ENCODE assay signal across 8 cellular contexts in the genomic region with DNA sequence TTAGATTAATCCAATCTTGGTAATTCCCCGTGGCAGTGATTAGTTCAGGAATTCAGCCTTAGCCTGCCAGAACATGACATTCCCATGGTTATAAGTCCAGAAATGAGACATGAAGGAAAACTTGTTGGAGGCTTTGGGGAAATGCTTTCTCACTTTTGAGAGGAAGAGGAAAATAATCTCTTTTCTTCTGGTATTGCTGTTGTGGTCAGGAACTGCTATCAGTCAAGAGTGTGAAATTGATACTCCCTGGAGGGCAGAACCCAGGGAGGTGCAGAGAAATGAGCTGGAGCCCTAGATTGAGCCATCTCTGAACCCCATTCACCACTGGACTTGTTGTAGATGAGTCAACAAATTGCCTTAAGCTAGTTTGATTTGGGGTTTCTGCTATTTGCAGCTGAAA. TPM values are rescaled to one million over a fixed set of nuclear protein-coding genes. Genes with fewer than 3 reads are reported as not detected.
DNase-seq lines count a peak whose midpoint lies in the region; ATAC-seq, FAIRE-seq and TF ChIP-seq lines count a peak whose summit lies in the region.

No MANE protein-coding gene starts in this region.

- FAIRE-seq in bronchial epithelial cell (lab: Jason Lieb, UNC) = no peak

- no peak overlapping the region for H3K9ac ChIP-seq in H9 (ENCODE audit: extremely low read depth, insufficient read length, low read length)

- no peak overlapping the region for H3K14ac ChIP-seq in H9 (ENCODE audit: insufficient read depth, low read length)

- H3K27ac ChIP-seq in H9 (ENCODE audit: insufficient read length, low read depth, low read length) = no peak overlapping the region

- H3K36me3 ChIP-seq in MG63 (no peaks in the 10 kb centered on the region), bronchial epithelial cell (ENCODE audit: control insufficient read depth, insufficient read depth, low read length) (no peaks in the 10 kb centered on the region)

- ATAC-seq in Right ventricle myocardium inferior (peak; percentile 44), GM21360 (IDR thresholded peaks at IDR 0.05; ENCODE audit: unreplicated experiment) (no peak)
- peak; percentile 93 for ATAC-seq in stimulated activated naive CD8-positive, alpha-beta T cell treated with anti-CD3 and anti-CD28 coated beads, Interleukin-15, Interleukin-2, amounts not matched to agents 100 U/mL and 50 U/mL, for 24 hours

- peaks cover 7 to 28% (median 21%) of the 10 kb centered on the region in 3 experiments for H3K36me3 Mint-ChIP-seq in H9 (ENCODE audit: insufficient read depth in 1 of 3, low read depth in 3 of 3)

- H3K4me1 Mint-ChIP-seq in H9 = peaks cover 7 to 14% of the 10 kb centered on the region in 2 experiments; a peak in 3 of 4 replicates

- no peaks in the 10 kb centered on the region for H3K4me1 ChIP-seq in H9 (ENCODE audit: insufficient read depth, low read length)

- H3K9me3 Mint-ChIP-seq in H9 = peaks cover 18 to 26% of the 10 kb centered on the region in 2 experiments; a peak in 4 of 5 replicates

- H2AK5ac ChIP-seq in H9 (ENCODE audit: insufficient read length, low read length) = no peak overlapping the region

- H3T11ph ChIP-seq in H9 (ENCODE audit: low read length) = no peak overlapping the region

- H3K79me1 ChIP-seq in H9 (ENCODE audit: insufficient read depth, low read depth, low read length, poor library complexity, severe bottlenecking) = no peaks in the 10 kb centered on the region

- intact Hi-C loops in Right ventricle myocardium inferior (cut with DNase I) (no loop called here), cardiac septum (cut with DNase I) (no loop called here)

- H2AFZ ChIP-seq in H9 (ENCODE audit: low read length) = no peak overlapping the region

- H3K4ac ChIP-seq in H9 (ENCODE audit: low read depth, low read length) = no peak overlapping the region

- no peak overlapping the region for H4K8ac ChIP-seq in H9 (replicated peaks; ENCODE audit: insufficient read length, low read depth, low read length)

- H2BK12ac ChIP-seq in H9 (ENCODE audit: insufficient read length, low read depth, low read length) = no peak overlapping the region

- H3K23ac ChIP-seq in H9 (ENCODE audit: insufficient read length, low read depth, low read length) = no peak overlapping the region

- H3K4me3 ChIP-seq in MG63 = no peak overlapping the region
- no peak overlapping the region for H3K4me3 ChIP-seq in bronchial epithelial cell (ENCODE audit: low read depth, low read length)

- H3K27ac Mint-ChIP-seq in H9 = no peak overlapping the region

- no peak for TF ChIP-seq CTCF in bronchial epithelial cell (IDR thresholded peaks at IDR 0.05; ENCODE audit: insufficient read depth, low read length, severe bottlenecking)
- no peak for TF ChIP-seq CTCF in H9 (conservative IDR thresholded peaks at IDR 0.05)

- H3K56ac ChIP-seq in H9 (ENCODE audit: insufficient read length, low read depth, low read length) = no peak overlapping the region

- no peak overlapping the region for H2BK20ac ChIP-seq in H9 (ENCODE audit: low read depth, low read length, poor library complexity, severe bottlenecking)

- no peaks in the 10 kb centered on the region for H4K20me1 ChIP-seq in H9 (ENCODE audit: control insufficient read depth, insufficient read depth, insufficient read length)

- H4K5ac ChIP-seq in H9 (ENCODE audit: insufficient read length, low read depth, low read length) = no peak overlapping the region

- H3K4me3 Mint-ChIP-seq in H9 = no peak overlapping the region

- H2BK120ac ChIP-seq in H9 (ENCODE audit: low read depth, low read length, poor library complexity, severe bottlenecking) = no peak overlapping the region

- H3K27me3 Mint-ChIP-seq in H9 (ENCODE audit: low read depth) = no peaks in the 10 kb centered on the region

- no peaks in the 10 kb centered on the region for H3K27me3 ChIP-seq in MG63
- H3K27me3 ChIP-seq in bronchial epithelial cell (ENCODE audit: control insufficient read depth, insufficient read depth, low read length) = no peaks in the 10 kb centered on the region
- no peaks in the 10 kb centered on the region for H3K27me3 ChIP-seq in H9 (ENCODE audit: insufficient read depth, low read length)

- H4K91ac ChIP-seq in H9 (ENCODE audit: insufficient read length, low read depth, low read length) = no peak overlapping the region

- no peak overlapping the region for H3K18ac ChIP-seq in H9 (ENCODE audit: insufficient read length, low read depth, low read length)

- DNase-seq in Right ventricle myocardium inferior (ENCODE audit: missing footprints) = no peak
- DNase-seq in cardiac septum (ENCODE audit: low spot score) = no peak
- DNase-seq in MG63 = peak; percentile 40
- peak; percentile 96 for DNase-seq in bronchial epithelial cell (ENCODE audit: low read depth)
- no peak for DNase-seq in stimulated activated naive CD8-positive, alpha-beta T cell treated with anti-CD3 and anti-CD28 coated beads, Interleukin-15, Interleukin-2, amounts not matched to agents 100 U/mL and 50 U/mL, for 24 hours
- no peak for DNase-seq in occipital lobe (lab: John Stamatoyannopoulos, UW)
- no peak for DNase-seq in H9

- no peaks in the 10 kb centered on the region for H3K23me2 ChIP-seq in H9 (ENCODE audit: insufficient read length, low read depth, low read length, poor library complexity, severe bottlenecking)

- H3K4me2 ChIP-seq in H9 (ENCODE audit: insufficient read depth, insufficient read length, low read length) = no peak overlapping the region

- no CpG with 5 or more reads among the region's 1 CpG for WGBS in H9 (ENCODE audit: extremely low coverage, insufficient read length, low lambda C conversion rate)

- H3K79me2 ChIP-seq in H9 (ENCODE audit: insufficient read depth, low read length) = no peaks in the 10 kb centered on the region

- H3K9me3 ChIP-seq in MG63 = peaks cover 2% of the 10 kb centered on the region; the same call in 1 of the 2 replicates
- H3K9me3 ChIP-seq in H9 (ENCODE audit: control insufficient read depth, low read depth, low read length) = no peaks in the 10 kb centered on the region

- no peak overlapping the region for H2BK15ac ChIP-seq in H9 (ENCODE audit: low read depth, low read length)

- H2BK5ac ChIP-seq in H9 (ENCODE audit: insufficient read length, low read length) = no peak overlapping the region

RNA-seq across cellular contexts. Expression of a gene that starts 38.6 kb away (rescaled TPM):
- total RNA-seq in Right ventricle myocardium inferior (6.2 TPM), cardiac septum (7.7 TPM), bronchial epithelial cell (4.1 and 4.7 TPM in 2 replicates), occipital lobe (30.6 TPM), H9 (2021) (20.9 and 22.9 TPM in 2 replicates)
- total RNA-seq in MG63 (2014; rRNA removed; shearing (Covaris generic); ENCODE audit: low replicate concordance) = 0.84 and 5.2 TPM in 2 replicates

RNA-seq across cellular contexts. Expression of a gene that starts 49.4 kb away (rescaled TPM):
- 12.3 TPM for total RNA-seq in Right ventricle myocardium inferior
- 8.7 TPM for total RNA-seq in cardiac septum
- total RNA-seq in MG63 (2014; rRNA removed; shearing (Covaris generic); ENCODE audit: low replicate concordance) = 14.4 and 16.0 TPM in 2 replicates
- total RNA-seq in bronchial epithelial cell = 18.7 and 23.0 TPM in 2 replicates
- total RNA-seq in occipital lobe = 134 TPM
- 32.2 and 33.8 TPM in 2 replicates for total RNA-seq in H9 (2021)

Comparison
In these comparisons a context has a peak if more than half of its experiments do, and no peak if none do; other contexts are left out.
1. DNase-seq: peak in MG63 (single experiment) and bronchial epithelial cell (single experiment); none in Right ventricle myocardium inferior (single experiment), cardiac septum (single experiment), stimulated activated naive CD8-positive, alpha-beta T cell treated with anti-CD3 and anti-CD28 coated beads, Interleukin-15, Interleukin-2, amounts not matched to agents 100 U/mL and 50 U/mL, for 24 hours (single experiment), occipital lobe (single experiment) and H9 (single experiment).